25 cellular contexts compared by ENCODE assay signal in the genomic region with DNA sequence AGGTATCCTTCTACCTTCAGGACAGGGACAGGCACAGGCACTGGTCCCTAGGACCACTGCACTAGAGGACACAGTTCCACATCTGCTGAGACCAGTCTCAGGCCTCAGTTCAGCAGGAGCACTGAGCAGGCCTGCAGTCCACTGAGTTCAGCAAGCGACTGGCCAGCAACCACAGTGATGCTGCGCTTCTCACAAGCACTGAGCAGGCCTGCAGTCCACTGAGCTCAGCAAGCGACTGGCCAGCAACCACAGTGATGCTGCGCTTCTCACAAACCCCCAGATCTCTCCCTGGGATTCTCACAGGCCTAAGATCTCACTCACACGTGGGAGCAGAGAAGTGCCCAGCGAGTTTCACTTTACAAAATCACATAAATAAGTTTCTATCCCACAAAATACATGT.
DNase-seq lines count a peak whose midpoint lies in the region; ATAC-seq and TF ChIP-seq lines count a peak whose summit lies in the region.
"Had no signal": no experiment of that assay in that cellular context is flagged by ENCODE, and none has a peak within 500 bp of the region (broad histone marks: within the 10 kb centered on the region; RNA-seq: fewer than 3 reads in every experiment).

No MANE protein-coding gene starts in this region.

- no peaks in the 10 kb centered on the region for H3K9me2 ChIP-seq in PC-9 (ENCODE audit: insufficient read depth)

- TF ChIP-seq CTCF in PC-9 (conservative IDR thresholded peaks at IDR 0.05) (no peak), mucosa of descending colon (IDR thresholded peaks at IDR 0.05) (no peak), upper lobe of right lung (IDR thresholded peaks at IDR 0.05) (no peak)

- H3K27me3 ChIP-seq in PC-9 (ENCODE audit: insufficient read depth, low read depth) (no peaks in the 10 kb centered on the region), upper lobe of right lung (no peaks in the 10 kb centered on the region)
- H3K27me3 ChIP-seq: body of pancreas, vagina had no signal

- H3K9me3 ChIP-seq in PC-9 (ENCODE audit: insufficient read depth, low read depth) (peaks cover 7% of the 10 kb centered on the region), mucosa of descending colon (peaks cover 6% of the 10 kb centered on the region), upper lobe of right lung (peaks cover 4% of the 10 kb centered on the region)
- H3K9me3 ChIP-seq: body of pancreas had no signal

- H3K4me1 ChIP-seq in PC-9 (replicated peaks; ENCODE audit: insufficient read depth) (peaks cover 47% of the 10 kb centered on the region), mucosa of descending colon (ENCODE audit: low read depth) (no peaks in the 10 kb centered on the region), upper lobe of right lung (no peaks in the 10 kb centered on the region)
- H3K4me1 ChIP-seq: body of pancreas, vagina had no signal

- no TSS peak for BruUV-seq in PC-9 (replicated peaks; lab: Mats Ljungman, UMichigan)

- peak; percentile 5 for ATAC-seq in GM18868 (IDR thresholded peaks at IDR 0.05; ENCODE audit: unreplicated experiment)
- peak; percentile 18 for ATAC-seq in mucosa of descending colon
- peak; percentile 59 for ATAC-seq in upper lobe of right lung
- ATAC-seq in GM21360 (IDR thresholded peaks at IDR 0.05; ENCODE audit: unreplicated experiment) = no peak
- ATAC-seq: activated CD8-positive, alpha-beta T cell treated with anti-CD3 and anti-CD28 coated beads, Interleukin-2, amount 10 ng/mL, durations not matched to agents 7 days and 5 days; body of pancreas; left colon had no signal

- H3F3A ChIP-seq in PC-9 (ENCODE audit: insufficient read depth, low read depth) = peaks cover 30% of the 10 kb centered on the region

- POLR2A ChIA-PET in PC-9 (lab: Charles Lee; ENCODE audit: unreplicated experiment) = interaction anchor here (0.7 kb wide), 1 partner anchor 23 kb away, joined by 3 read pairs; no protein-coding TSS in a partner anchor

- H2AFZ ChIP-seq in PC-9 = no peak overlapping the region

- DNase-seq in PC-9 = no peak
- no peak for DNase-seq in mucosa of descending colon
- no peak for DNase-seq in upper lobe of right lung
- no peak for DNase-seq in C1 segment of cervical spinal cord (lab: John Stamatoyannopoulos, UW)
- DNase-seq in NCI-H1694 treated with DMSO at 0.1 percent for 48 hours (lab: John Stamatoyannopoulos, UW) = no peak
- DNase-seq: activated CD4-positive, CD25-positive, alpha-beta regulatory T cell treated with anti-CD3 and anti-CD28 coated beads, Interleukin-2, amount 50 U/mL, for 72 hours; activated CD8-positive, alpha-beta T cell treated with anti-CD3 and anti-CD28 coated beads, Interleukin-2, amount 10 ng/mL, durations not matched to agents 7 days and 5 days; activated gamma-delta T cell treated with Interleukin-2 at 50 U/mL for 16 hours; body of pancreas; CD8-positive, alpha-beta memory T cell; effector CD8-positive, alpha-beta T cell; foreskin fibroblast; H7; heart right ventricle; left colon; NCI-H1417; NCI-H2171; NCI-H524 treated with DMSO at 0.1 percent for 48 hours; stimulated activated CD4-positive, alpha-beta T cell treated with anti-CD3 and anti-CD28 coated beads, Interleukin-12 subunit alpha, Interleukin-12 subunit beta, amount 100 ng/mL, for 4 hours; stimulated activated CD4-positive, alpha-beta T cell treated with anti-CD3 and anti-CD28 coated beads, Interleukin-4, amount 100 ng/mL, for 4 hours; stimulated activated naive CD4-positive, alpha-beta T cell treated with Interleukin-2 at 50 U/mL for 16 hours had no signal

- no peak overlapping the region for H3K4me2 ChIP-seq in PC-9

- no peaks in the 10 kb centered on the region for H4K20me1 ChIP-seq in PC-9 (ENCODE audit: insufficient read depth)

- intact Hi-C loops in PC-9 (cut with micrococcal nuclease; ENCODE audit: unreplicated experiment) = no loop called here
- intact Hi-C loops in mucosa of descending colon (cut with DNase I, micrococcal nuclease) = no loop called here
- intact Hi-C loops in upper lobe of right lung (cut with DNase I) = no loop called here

- H3K27ac ChIP-seq in PC-9 = peak overlapping the region; percentile 92; the same call in 1 of the 2 replicates
- no peak overlapping the region for H3K27ac ChIP-seq in upper lobe of right lung
- H3K27ac ChIP-seq: body of pancreas, thoracic aorta, vagina had no signal

- CTCF ChIA-PET in PC-9 (lab: Charles Lee) = no interaction called here

- H3K79me2 ChIP-seq in PC-9 (ENCODE audit: low read depth) = 0 out of 2 replicates have a peak, but pooled peaks cover 5% of the 10 kb centered on the region

- H3K36me3 ChIP-seq in PC-9 (ENCODE audit: low read depth) (no peaks in the 10 kb centered on the region), mucosa of descending colon (ENCODE audit: low read depth) (no peaks in the 10 kb centered on the region), upper lobe of right lung (no peaks in the 10 kb centered on the region)
- H3K36me3 ChIP-seq: heart right ventricle, thoracic aorta, vagina had no signal

- H3K4me3 ChIP-seq in PC-9 = no peak overlapping the region
- no peak overlapping the region for H3K4me3 ChIP-seq in mucosa of descending colon
- no peak overlapping the region for H3K4me3 ChIP-seq in upper lobe of right lung
- H3K4me3 ChIP-seq: body of pancreas, heart right ventricle, thoracic aorta, vagina had no signal
